Comparison of ENCODE assay signal across 6 cellular contexts in genomic region chr1:5813480-5813879, GRCh38.
"Had no signal": no experiment of that assay in that cellular context is flagged by ENCODE, and none has a peak within 500 bp of the region (broad histone marks: within the 10 kb centered on the region; RNA-seq: fewer than 3 reads in every experiment).

No MANE protein-coding gene starts in this region.

- H3K9me3 ChIP-seq: HAP-1 had no signal

- H3K4me1 ChIP-seq: HAP-1 had no signal

- H3K4me3 ChIP-seq: GM23248, HAP-1 had no signal

- H3K36me3 ChIP-seq: HAP-1 had no signal

- H3K4me2 ChIP-seq: KMS-11 had no signal

- DNase-seq: GM23248, GOT3, IMR-90, KBM-7 had no signal

- H2AFZ ChIP-seq: GM23248 had no signal

- H3K9ac ChIP-seq: GM23248, KMS-11 had no signal

- H3K27ac ChIP-seq: GM23248, KMS-11 had no signal
